In genomic region chr6:22668717-22669116, GRCh38 we compare ENCODE assay signal across 19 cellular contexts.
DNase-seq lines count a peak whose midpoint lies in the region; ATAC-seq and TF ChIP-seq lines count a peak whose summit lies in the region.
"Had no signal": no experiment of that assay in that cellular context is flagged by ENCODE, and none has a peak within 500 bp of the region (broad histone marks: within the 10 kb centered on the region; RNA-seq: fewer than 3 reads in every experiment).

No MANE protein-coding gene starts in this region.

- intact Hi-C loops in Right ventricle myocardium superior (cut with DNase I), result no loop called here
- intact Hi-C loops in cardiac septum (cut with DNase I), result loop anchor here (2.0 kb wide), 1 partner anchor 198 kb away; no protein-coding TSS in a partner anchor
- intact Hi-C loops in heart right ventricle (cut with DNase I), result no loop called here

- no peak overlapping the region for H2BK120ac ChIP-seq in neuronal stem cell (ENCODE audit: low read depth, low read length)

- no peaks in the 10 kb centered on the region for H3K9me3 Mint-ChIP-seq in neural progenitor cell

- peak overlapping the region; percentile 15 for H2AFZ ChIP-seq in neuronal stem cell (ENCODE audit: low read length)
- H2AFZ ChIP-seq in neural progenitor cell (replicated peaks), result no peak overlapping the region

- no peak overlapping the region for H2AK5ac ChIP-seq in neuronal stem cell (ENCODE audit: low read depth, low read length)

- no peak overlapping the region for H2BK15ac ChIP-seq in neuronal stem cell (ENCODE audit: low read length)

- H4K20me1 ChIP-seq in neural progenitor cell (ENCODE audit: low read depth), result no peaks in the 10 kb centered on the region
- H4K20me1 ChIP-seq: BLaER1 had no signal

- no peaks in the 10 kb centered on the region for H3K79me1 ChIP-seq in neuronal stem cell (ENCODE audit: low read depth, low read length)

- H3K36me3 ChIP-seq in heart right ventricle (no peaks in the 10 kb centered on the region), neuronal stem cell (replicated peaks in 1 of 2; ENCODE audit: control insufficient read depth in 2 of 2, insufficient read depth in 2 of 2, low read length in 2 of 2) (no peaks in the 10 kb centered on the region), neural progenitor cell (no peaks in the 10 kb centered on the region)
- H3K36me3 ChIP-seq: BLaER1 had no signal

- H3K9me3 ChIP-seq in heart right ventricle (no peaks in the 10 kb centered on the region), neuronal stem cell (replicated peaks in 1 of 2; ENCODE audit: control insufficient read depth in 2 of 2, insufficient read depth in 1 of 2, low read depth in 1 of 2, low read length in 2 of 2) (no peaks in the 10 kb centered on the region), neural progenitor cell (ENCODE audit: low read depth) (no peaks in the 10 kb centered on the region)
- H3K9me3 ChIP-seq: BLaER1 had no signal

- DNase-seq in Right ventricle myocardium superior, result no peak
- DNase-seq in cardiac septum (ENCODE audit: low spot score), result no peak
- DNase-seq in heart right ventricle, result no peak
- no peak for DNase-seq in neuronal stem cell (ENCODE audit: low spot score)
- no peak for DNase-seq in occipital lobe (lab: John Stamatoyannopoulos, UW)
- DNase-seq in neural progenitor cell (ENCODE audit: low spot score), result no peak
- DNase-seq in HUDEP-2 (lab: John Stamatoyannopoulos, UW; ENCODE audit: unreplicated experiment in 76 of 76), result no peak
- DNase-seq: 8988T; CD4-positive, alpha-beta memory T cell; DMS153; DMS79; GDM1; GOT3; H7; HFFc6 had no signal

- no peak for TF ChIP-seq CTCF in heart right ventricle (IDR thresholded peaks at IDR 0.05)
- TF ChIP-seq CTCF in neural progenitor cell (IDR thresholded peaks at IDR 0.05), result no peak

- no peak overlapping the region for H2BK12ac ChIP-seq in neuronal stem cell (ENCODE audit: low read length)

- H3K36me3 Mint-ChIP-seq in neural progenitor cell, result no peaks in the 10 kb centered on the region
- H3K36me3 Mint-ChIP-seq: CD14-positive monocyte; CD4-positive, alpha-beta memory T cell had no signal

- peak; percentile 58 for ATAC-seq in Right ventricle myocardium superior (ENCODE audit: poor library complexity)
- ATAC-seq in heart right ventricle, result peak; percentile 54 to 80 (median 69)
- ATAC-seq: HCT116 had no signal

- H3F3A ChIP-seq in neural progenitor cell (ENCODE audit: low read depth), result no peaks in the 10 kb centered on the region

- 30 to 49% methylated on average over 3 of the region's 3 CpGs for whole genome bisulfite sequencing in heart right ventricle, 2 donors
- no CpG with 5 or more reads among the region's 3 CpGs for whole genome bisulfite sequencing in neuronal stem cell (ENCODE audit: extremely low coverage in 2 of 2, insufficient read length in 2 of 2, insufficient replicate concordance in 1 of 2), 2 donors

- H2BK5ac ChIP-seq in neuronal stem cell (ENCODE audit: low read length), result no peak overlapping the region

- no peak overlapping the region for H4K8ac ChIP-seq in neuronal stem cell (ENCODE audit: low read depth, low read length)

- H3K4me2 ChIP-seq in neuronal stem cell (ENCODE audit: insufficient read depth, low read length, poor library complexity, severe bottlenecking), result no peak overlapping the region
- H3K4me2 ChIP-seq in neural progenitor cell, result no peak overlapping the region
- H3K4me2 ChIP-seq: BLaER1 had no signal

- peak overlapping the region in 7 of 10 donors; percentile 4 to 78 (median 64) for H3K27ac ChIP-seq in heart right ventricle
- H3K27ac ChIP-seq in neuronal stem cell (replicated peaks; ENCODE audit: low read length), result no peak overlapping the region
- no peak overlapping the region for H3K27ac ChIP-seq in neural progenitor cell
- H3K27ac ChIP-seq: BLaER1, HL-60 had no signal

- H4K91ac ChIP-seq in neuronal stem cell (ENCODE audit: low read depth, low read length, poor library complexity), result no peak overlapping the region

- H3K27me3 ChIP-seq in heart right ventricle (no peaks in the 10 kb centered on the region), neuronal stem cell (ENCODE audit: control insufficient read depth in 3 of 3, insufficient read depth in 3 of 3, low read depth in 1 of 3, low read length in 3 of 3) (no peaks in the 10 kb centered on the region), neural progenitor cell (no peaks in the 10 kb centered on the region)
- H3K27me3 ChIP-seq: BLaER1 had no signal

- H3K27me3 Mint-ChIP-seq in neural progenitor cell (ENCODE audit: insufficient read depth, low read depth), result peaks cover 4% of the 10 kb centered on the region
- H3K27me3 Mint-ChIP-seq: CD4-positive, alpha-beta memory T cell had no signal

- H3K27ac Mint-ChIP-seq in neural progenitor cell, result no peak overlapping the region
- H3K27ac Mint-ChIP-seq: CD4-positive, alpha-beta memory T cell; HFFc6 had no signal

- no peak overlapping the region for H3K4me3 Mint-ChIP-seq in neural progenitor cell
- H3K4me3 Mint-ChIP-seq: CD14-positive monocyte; CD4-positive, alpha-beta memory T cell; HFFc6 had no signal

- H3K4me1 ChIP-seq in heart right ventricle (peaks cover 0 to 66% (median 43%) of the 10 kb centered on the region in 9 donors), neuronal stem cell (ENCODE audit: control insufficient read depth in 2 of 2, insufficient read depth in 1 of 2, low read depth in 1 of 2, low read length in 2 of 2) (no peaks in the 10 kb centered on the region), neural progenitor cell (no peaks in the 10 kb centered on the region)

- no peaks in the 10 kb centered on the region for H3K4me1 Mint-ChIP-seq in neural progenitor cell
- H3K4me1 Mint-ChIP-seq: CD14-positive monocyte; CD4-positive, alpha-beta memory T cell had no signal

- H3K4me3 ChIP-seq in heart right ventricle (no peak overlapping the region), neuronal stem cell (ENCODE audit: low read length in 2 of 2) (no peak overlapping the region), neural progenitor cell (no peak overlapping the region)
- H3K4me3 ChIP-seq: BLaER1 had no signal

- no peak overlapping the region for H3K4ac ChIP-seq in neuronal stem cell (ENCODE audit: low read length)

- no peaks in the 10 kb centered on the region for H3K79me2 ChIP-seq in neural progenitor cell (ENCODE audit: low read depth)

- no peak overlapping the region for H3K9ac ChIP-seq in neuronal stem cell (ENCODE audit: low read depth, low read length, poor library complexity)
- no peak overlapping the region for H3K9ac ChIP-seq in neural progenitor cell
- H3K9ac ChIP-seq: BLaER1 had no signal

- no peak overlapping the region for H3K18ac ChIP-seq in neuronal stem cell (ENCODE audit: low read length)

- H3K23ac ChIP-seq in neuronal stem cell (ENCODE audit: low read depth, low read length, poor library complexity), result no peak overlapping the region

- H3K14ac ChIP-seq in neuronal stem cell (ENCODE audit: low read length), result no peak overlapping the region

Comparison
In these comparisons a context has a peak if more than half of its experiments do, and no peak if none do; other contexts are left out.
1. H3K27ac ChIP-seq: peak in heart right ventricle (7 of 10); none in neuronal stem cell (single experiment) and neural progenitor cell (single experiment).